Comparison of ENCODE assay signal across 8 cellular contexts in genomic region chr14:58238252-58239247, GRCh38. TPM values are rescaled to one million over a fixed set of nuclear protein-coding genes. Genes with fewer than 3 reads are reported as not detected.
DNase-seq lines count a peak whose midpoint lies in the region; ATAC-seq and TF ChIP-seq lines count a peak whose summit lies in the region.

No MANE protein-coding gene starts in this region.

- H3K36me3 Mint-ChIP-seq in activated CD4-positive, alpha-beta memory T cell treated with anti-CD3 and anti-CD28 coated beads for 36 hours, result peaks cover 2% of the 10 kb centered on the region
- H3K36me3 Mint-ChIP-seq in activated CD4-positive, alpha-beta memory T cell treated with anti-CD3 and anti-CD28 coated beads, Interleukin-2, amount 10 ng/mL, durations not matched to agents 7 days and 5 days (ENCODE audit: low read depth), result peaks cover 7% of the 10 kb centered on the region
- H3K36me3 Mint-ChIP-seq in WTC11, result no peaks in the 10 kb centered on the region

- H3K79me2 ChIP-seq in hepatocyte, result no peaks in the 10 kb centered on the region

- TF ChIP-seq CTCF in WTC11 (IDR thresholded peaks at IDR 0.05) (no peak), hepatocyte (IDR thresholded peaks at IDR 0.05; ENCODE audit: poor library complexity) (no peak), GM13976 (IDR thresholded peaks at IDR 0.05; ENCODE audit: borderline replicate concordance, control extremely low read depth, extremely low read depth, insufficient read depth, missing control alignments) (no peak)

- H3K9me2 ChIP-seq in hepatocyte (replicated peaks; ENCODE audit: insufficient read depth), result no peaks in the 10 kb centered on the region

- peak; percentile 76 for DNase-seq in activated CD4-positive, alpha-beta memory T cell treated with anti-CD3 and anti-CD28 coated beads for 36 hours
- no peak for DNase-seq in activated CD4-positive, alpha-beta memory T cell treated with anti-CD3 and anti-CD28 coated beads, Interleukin-2, amount 10 ng/mL, durations not matched to agents 7 days and 5 days
- DNase-seq in WTC11 (ENCODE audit: low spot score) (no peak), hepatocyte (ENCODE audit: low spot score) (peak; percentile 54), GM13976 (ENCODE audit: low spot score) (no peak), COLO668 (lab: John Stamatoyannopoulos, UW; ENCODE audit: unreplicated experiment) (no peak)

- WGBS in hepatocyte (ENCODE audit: low lambda C conversion rate, missing lambda C conversion rate), result 38% methylated on average over 16 of the region's 16 CpGs

- peak overlapping the region; percentile 16 for H3K9ac ChIP-seq in skeletal muscle satellite cell (ENCODE audit: low read depth, low read length)

- H3K36me3 ChIP-seq in hepatocyte (replicated peaks; ENCODE audit: insufficient read depth, low read depth) (no peaks in the 10 kb centered on the region), skeletal muscle satellite cell (ENCODE audit: insufficient read depth, low read length) (peaks cover 9% of the 10 kb centered on the region)

- no peaks in the 10 kb centered on the region for H4K20me1 ChIP-seq in hepatocyte (ENCODE audit: insufficient read depth, poor library complexity, severe bottlenecking)

- H3K4me1 Mint-ChIP-seq in activated CD4-positive, alpha-beta memory T cell treated with anti-CD3 and anti-CD28 coated beads for 36 hours (ENCODE audit: low read depth), result peaks cover 17% of the 10 kb centered on the region
- peaks cover 23% of the 10 kb centered on the region for H3K4me1 Mint-ChIP-seq in activated CD4-positive, alpha-beta memory T cell treated with anti-CD3 and anti-CD28 coated beads, Interleukin-2, amount 10 ng/mL, durations not matched to agents 7 days and 5 days
- peaks cover 5% of the 10 kb centered on the region for H3K4me1 Mint-ChIP-seq in WTC11

- peak overlapping the region; percentile 73 for H3K4me2 ChIP-seq in hepatocyte
- H3K4me2 ChIP-seq in skeletal muscle satellite cell (ENCODE audit: low read length), result peak overlapping the region; percentile 80

- POLR2A ChIA-PET in activated CD4-positive, alpha-beta memory T cell treated with anti-CD3 and anti-CD28 coated beads for 36 hours (lab: Charles Lee), result interaction anchor here (1.1 kb wide), 1 partner anchor 39 kb away, joined by 3 read pairs; the partner anchor contains the start of gene ACTR10
- POLR2A ChIA-PET in activated CD4-positive, alpha-beta memory T cell treated with anti-CD3 and anti-CD28 coated beads, Interleukin-2, amount 10 ng/mL, durations not matched to agents 7 days and 5 days (lab: Charles Lee), result interaction anchor here (1.0 kb wide), 1 partner anchor 38 kb away, joined by 3 read pairs; no protein-coding TSS in a partner anchor
- POLR2A ChIA-PET in WTC11 (lab: Charles Lee), result no interaction called here

- no peaks in the 10 kb centered on the region for H3K9me3 Mint-ChIP-seq in activated CD4-positive, alpha-beta memory T cell treated with anti-CD3 and anti-CD28 coated beads for 36 hours
- H3K9me3 Mint-ChIP-seq in activated CD4-positive, alpha-beta memory T cell treated with anti-CD3 and anti-CD28 coated beads, Interleukin-2, amount 10 ng/mL, durations not matched to agents 7 days and 5 days, result no peaks in the 10 kb centered on the region
- H3K9me3 Mint-ChIP-seq in WTC11, result no peaks in the 10 kb centered on the region

- ATAC-seq in WTC11 (peak; percentile 60), GM18858 (IDR thresholded peaks at IDR 0.05; ENCODE audit: unreplicated experiment) (no peak)

- peak overlapping the region; percentile 63 for H2AFZ ChIP-seq in hepatocyte

- intact Hi-C loops in activated CD4-positive, alpha-beta memory T cell treated with anti-CD3 and anti-CD28 coated beads for 36 hours (cut with micrococcal nuclease), result loop anchor here (1.0 kb wide), 2 partner anchors 38 to 43 kb away; partner anchors contain the start of gene ACTR10

- H3K4me3 ChIP-seq in hepatocyte (peak overlapping the region; percentile 65), skeletal muscle satellite cell (ENCODE audit: low read length) (peak overlapping the region; percentile 70)

- in situ Hi-C loops in GM13976 (cut with MboI; ENCODE audit: low sequenced_read_pairs, unreplicated experiment), result no loop called here

- H3K9me3 ChIP-seq in hepatocyte (ENCODE audit: low read depth) (no peaks in the 10 kb centered on the region), skeletal muscle satellite cell (replicated peaks; ENCODE audit: low read length) (no peaks in the 10 kb centered on the region)

- CTCF ChIA-PET in activated CD4-positive, alpha-beta memory T cell treated with anti-CD3 and anti-CD28 coated beads for 36 hours (lab: Charles Lee), result no interaction called here
- CTCF ChIA-PET in activated CD4-positive, alpha-beta memory T cell treated with anti-CD3 and anti-CD28 coated beads, Interleukin-2, amount 10 ng/mL, durations not matched to agents 7 days and 5 days (lab: Charles Lee), result no interaction called here
- CTCF ChIA-PET in WTC11 (lab: Charles Lee), result no interaction called here

- H3K4me1 ChIP-seq in hepatocyte (ENCODE audit: insufficient read depth), result no peaks in the 10 kb centered on the region
- peaks cover 9% of the 10 kb centered on the region for H3K4me1 ChIP-seq in skeletal muscle satellite cell (ENCODE audit: control insufficient read depth, insufficient read depth, low read length)

- no peak overlapping the region for H3K27ac Mint-ChIP-seq in activated CD4-positive, alpha-beta memory T cell treated with anti-CD3 and anti-CD28 coated beads for 36 hours
- no peak overlapping the region for H3K27ac Mint-ChIP-seq in activated CD4-positive, alpha-beta memory T cell treated with anti-CD3 and anti-CD28 coated beads, Interleukin-2, amount 10 ng/mL, durations not matched to agents 7 days and 5 days
- H3K27ac Mint-ChIP-seq in WTC11, result no peak overlapping the region

- H3K27me3 ChIP-seq in hepatocyte (no peaks in the 10 kb centered on the region), skeletal muscle satellite cell (ENCODE audit: control insufficient read depth, insufficient read depth, low read length) (no peaks in the 10 kb centered on the region)

- H3K27me3 Mint-ChIP-seq in activated CD4-positive, alpha-beta memory T cell treated with anti-CD3 and anti-CD28 coated beads for 36 hours, result no peaks in the 10 kb centered on the region
- H3K27me3 Mint-ChIP-seq in activated CD4-positive, alpha-beta memory T cell treated with anti-CD3 and anti-CD28 coated beads, Interleukin-2, amount 10 ng/mL, durations not matched to agents 7 days and 5 days, result no peaks in the 10 kb centered on the region
- H3K27me3 Mint-ChIP-seq in WTC11 (ENCODE audit: low read depth), result no peaks in the 10 kb centered on the region; the same call in 1 of the 2 replicates

- no peak overlapping the region for H3K4me3 Mint-ChIP-seq in activated CD4-positive, alpha-beta memory T cell treated with anti-CD3 and anti-CD28 coated beads for 36 hours
- no peak overlapping the region for H3K4me3 Mint-ChIP-seq in activated CD4-positive, alpha-beta memory T cell treated with anti-CD3 and anti-CD28 coated beads, Interleukin-2, amount 10 ng/mL, durations not matched to agents 7 days and 5 days
- no peak overlapping the region for H3K4me3 Mint-ChIP-seq in WTC11

- H3K27ac ChIP-seq in hepatocyte, result peak overlapping the region; percentile 88

TF ChIP-seq in WTC11, 78 proteins besides CTCF, POLR2A, EP300 and RAD21:
- TF ChIP-seq PRRX2 (CRISPR knock-in tag; IDR thresholded peaks at IDR 0.05) (no peak), EMX1 (CRISPR knock-in tag; IDR thresholded peaks at IDR 0.05) (no peak), TEAD4 (CRISPR knock-in tag; IDR thresholded peaks at IDR 0.05) (no peak), ZNF121 (CRISPR knock-in tag; IDR thresholded peaks at IDR 0.05) (peak; percentile 96)

RNA-seq across cellular contexts. Expression of gene PSMA3, which starts 6.1 kb away (rescaled TPM):
- 100 to 1,000 TPM; 349 to 355 TPM for total RNA-seq in activated CD4-positive, alpha-beta memory T cell treated with anti-CD3 and anti-CD28 coated beads for 36 hours
- 100 to 1,000 TPM; 243 to 259 TPM for total RNA-seq in activated CD4-positive, alpha-beta memory T cell treated with anti-CD3 and anti-CD28 coated beads, Interleukin-2, amount 10 ng/mL, durations not matched to agents 7 days and 5 days
- 260 to 286 TPM (median 270 TPM) in 3 replicates for total RNA-seq in WTC11 (2021)
- 96.2 and 152 TPM in 2 replicates for total RNA-seq in hepatocyte
- 174 and 186 TPM in 2 replicates for polyA plus RNA-seq in hepatocyte
- total RNA-seq in skeletal muscle satellite cell (2012; rRNA removed), result 130 and 155 TPM in 2 replicates

RNA-seq across cellular contexts. Expression of gene ACTR10, which starts 38.6 kb away (rescaled TPM):
- 10 to 100 TPM; 45.3 to 47.0 TPM for total RNA-seq in activated CD4-positive, alpha-beta memory T cell treated with anti-CD3 and anti-CD28 coated beads for 36 hours
- 10 to 100 TPM; 42.3 to 49.2 TPM for total RNA-seq in activated CD4-positive, alpha-beta memory T cell treated with anti-CD3 and anti-CD28 coated beads, Interleukin-2, amount 10 ng/mL, durations not matched to agents 7 days and 5 days
- total RNA-seq in WTC11 (2021) (30.9 to 35.5 TPM (median 32.5 TPM) in 3 replicates), hepatocyte (106 and 120 TPM in 2 replicates)
- 112 and 118 TPM in 2 replicates for polyA plus RNA-seq in hepatocyte
- 41.8 and 53.5 TPM in 2 replicates for total RNA-seq in skeletal muscle satellite cell (2012; rRNA removed)

RNA-seq across cellular contexts. Expression of gene ARID4A, which starts 59.8 kb away (rescaled TPM):
- 10 to 100 TPM; 24.1 to 28.1 TPM for total RNA-seq in activated CD4-positive, alpha-beta memory T cell treated with anti-CD3 and anti-CD28 coated beads for 36 hours
- 10 to 100 TPM; 37.9 to 41.7 TPM for total RNA-seq in activated CD4-positive, alpha-beta memory T cell treated with anti-CD3 and anti-CD28 coated beads, Interleukin-2, amount 10 ng/mL, durations not matched to agents 7 days and 5 days
- 12.5 to 15.0 TPM (median 12.6 TPM) in 3 replicates for total RNA-seq in WTC11 (2021)
- total RNA-seq in hepatocyte, result 15.0 and 15.9 TPM in 2 replicates
- polyA plus RNA-seq in hepatocyte, result 17.2 and 24.8 TPM in 2 replicates
- total RNA-seq in skeletal muscle satellite cell (2012; rRNA removed), result 4.8 and 5.0 TPM in 2 replicates

Comparison
In these comparisons a context has a peak if more than half of its experiments do, and no peak if none do; other contexts are left out.
1. DNase-seq: peak in activated CD4-positive, alpha-beta memory T cell treated with anti-CD3 and anti-CD28 coated beads for 36 hours (single experiment) and hepatocyte (single experiment); none in activated CD4-positive, alpha-beta memory T cell treated with anti-CD3 and anti-CD28 coated beads, Interleukin-2, amount 10 ng/mL, durations not matched to agents 7 days and 5 days (single experiment), WTC11 (single experiment), GM13976 (single experiment) and COLO668 (single experiment).